Comparison of ENCODE assay signal across 8 cellular contexts in the genomic region with DNA sequence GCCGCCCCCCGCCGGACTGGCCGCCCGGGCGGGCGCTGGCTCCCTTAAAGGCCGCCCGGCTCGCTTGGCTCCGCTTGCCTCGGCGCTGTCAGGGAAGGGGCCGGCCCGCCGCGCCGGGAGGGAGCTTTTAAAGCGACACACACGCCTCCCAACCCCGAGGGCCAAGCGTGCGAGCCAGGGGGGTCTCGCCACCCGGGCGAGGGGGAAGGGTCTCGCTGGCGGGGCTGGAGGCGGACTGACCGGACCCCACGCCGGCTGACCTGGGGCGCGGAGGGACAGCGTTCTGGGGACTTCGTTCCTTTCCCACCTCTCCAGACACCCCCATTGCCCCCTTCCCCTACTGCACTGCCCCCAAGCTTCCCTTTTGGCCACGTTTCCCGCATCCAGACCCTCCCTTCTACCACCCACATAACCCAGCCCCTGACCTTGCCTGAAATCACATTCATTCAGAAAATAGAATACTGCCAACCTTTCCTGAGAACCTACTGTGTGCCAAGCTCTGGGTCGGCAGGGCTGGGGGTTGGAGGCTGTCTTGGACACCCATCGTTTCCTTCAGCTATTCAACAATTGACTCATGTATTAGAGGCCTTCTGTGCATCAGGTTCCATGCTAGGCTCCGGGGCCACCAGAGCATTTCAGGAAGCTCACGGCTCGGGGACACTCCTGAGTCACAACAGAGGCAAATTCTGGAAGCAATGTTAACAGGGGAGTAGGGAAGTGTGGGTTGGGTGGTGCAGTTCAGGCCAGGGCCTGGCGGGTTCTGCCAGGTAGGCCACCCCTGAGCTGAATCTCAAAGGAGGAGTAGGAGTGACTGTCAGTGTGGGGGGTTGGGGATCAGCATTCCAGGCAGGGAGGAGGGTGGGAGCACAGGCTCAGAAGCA. TPM values are rescaled to one million over a fixed set of nuclear protein-coding genes. Genes with fewer than 3 reads are reported as not detected.
DNase-seq lines count a peak whose midpoint lies in the region; ATAC-seq and TF ChIP-seq lines count a peak whose summit lies in the region.

A gene with protein sequence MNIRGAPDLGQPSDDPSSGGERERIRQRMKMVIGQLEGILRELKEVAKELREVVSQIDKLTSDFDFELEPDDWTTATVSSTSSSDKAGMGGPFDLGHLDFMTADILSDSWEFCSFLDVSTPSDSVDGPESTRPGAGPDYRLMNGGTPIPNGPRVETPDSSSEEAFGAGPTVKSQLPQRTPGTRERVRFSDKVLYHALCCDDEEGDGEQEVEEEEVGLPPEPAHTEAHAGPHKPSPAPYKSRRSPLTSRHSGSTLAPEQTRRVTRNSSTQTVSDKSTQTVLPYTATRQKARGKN (minus strand): TSS at position 102 of the 881 bp plus-strand sequence. CDS start 2,221 bp downstream, outside the sequence.

- H3K4me1 ChIP-seq in left lung, result peaks cover 0 to 13% of the 10 kb centered on the region in 2 donors

- TF ChIP-seq CTCF in dorsolateral prefrontal cortex (IDR thresholded peaks at IDR 0.05 in 54 of 56, conservative IDR thresholded peaks at IDR 0.05 in 2 of 56; ENCODE audit: low read depth in 1 of 56, partially characterized antibody in 56 of 56), result no peak
- TF ChIP-seq CTCF in left lung (IDR thresholded peaks at IDR 0.05), result no peak

- intact Hi-C loops in dorsolateral prefrontal cortex (cut with DNase I) (no loop called here), left lung (cut with DNase I) (no loop called here)
- intact Hi-C loops in activated CD4-positive, alpha-beta T cell treated with anti-CD3 and anti-CD28 coated beads, Interleukin-2, amount 10 ng/mL, durations not matched to agents 24 days and 14 days (cut with micrococcal nuclease), result no loop called here

- no peaks in the 10 kb centered on the region for H3K9me3 Mint-ChIP-seq in activated CD4-positive, alpha-beta T cell treated with anti-CD3 and anti-CD28 coated beads, Interleukin-2, amount 10 ng/mL, durations not matched to agents 24 days and 14 days

- H3K9me3 ChIP-seq in MG63 (no peaks in the 10 kb centered on the region), left lung (no peaks in the 10 kb centered on the region)

- H3K4me3 ChIP-seq in MG63, result peak within 1 kb of the TSS; percentile 59
- peak within 1 kb of the TSS; percentile 47 to 83 (median 70) for H3K4me3 ChIP-seq in dorsolateral prefrontal cortex
- H3K4me3 ChIP-seq in left lung, result peak within 1 kb of the TSS; percentile 36 to 43

- H3K36me3 Mint-ChIP-seq in activated CD4-positive, alpha-beta T cell treated with anti-CD3 and anti-CD28 coated beads, Interleukin-2, amount 10 ng/mL, durations not matched to agents 24 days and 14 days (ENCODE audit: low read depth), result no peaks in the 10 kb centered on the region

- H3K36me3 ChIP-seq in MG63 (no peaks in the 10 kb centered on the region), left lung (no peaks in the 10 kb centered on the region)

- peaks cover 48% of the 10 kb centered on the region for H3K27me3 Mint-ChIP-seq in activated CD4-positive, alpha-beta T cell treated with anti-CD3 and anti-CD28 coated beads, Interleukin-2, amount 10 ng/mL, durations not matched to agents 24 days and 14 days

- DNase-seq in MG63, result peak; percentile 63
- DNase-seq in dorsolateral prefrontal cortex, result peak in 4 of 10 donors; percentile 22 to 67 (median 56)
- no peak for DNase-seq in left lung
- DNase-seq in NCI-H1105 (lab: John Stamatoyannopoulos, UW), result no peak
- no peak for DNase-seq in activated CD4-positive, alpha-beta T cell treated with anti-CD3 and anti-CD28 coated beads, Interleukin-2, amount 10 ng/mL, durations not matched to agents 24 days and 14 days

- ATAC-seq in left lung (peak; percentile 58), GM18498 (IDR thresholded peaks at IDR 0.05; ENCODE audit: unreplicated experiment) (no peak), HG02885 (IDR thresholded peaks at IDR 0.05; ENCODE audit: poor library complexity, unreplicated experiment) (no peak)

- no peak within 1 kb of the TSS for H3K4me3 Mint-ChIP-seq in activated CD4-positive, alpha-beta T cell treated with anti-CD3 and anti-CD28 coated beads, Interleukin-2, amount 10 ng/mL, durations not matched to agents 24 days and 14 days

- H3K27me3 ChIP-seq in MG63 (no peaks in the 10 kb centered on the region; the same call in none of the 2 replicates), dorsolateral prefrontal cortex (peaks cover 0 to 13% (median 0%) of the 10 kb centered on the region in 45 donors), left lung (peaks cover 15 to 91% of the 10 kb centered on the region in 2 donors)

- no peaks in the 10 kb centered on the region for H3K4me1 Mint-ChIP-seq in activated CD4-positive, alpha-beta T cell treated with anti-CD3 and anti-CD28 coated beads, Interleukin-2, amount 10 ng/mL, durations not matched to agents 24 days and 14 days

- no peak within 1 kb of the TSS for H3K27ac Mint-ChIP-seq in activated CD4-positive, alpha-beta T cell treated with anti-CD3 and anti-CD28 coated beads, Interleukin-2, amount 10 ng/mL, durations not matched to agents 24 days and 14 days

- H3K27ac ChIP-seq in dorsolateral prefrontal cortex, result peak within 1 kb of the TSS in 39 of 59 donors; percentile 14 to 85 (median 64)
- H3K27ac ChIP-seq in left lung, result no peak within 1 kb of the TSS
- no peak within 1 kb of the TSS for H3K27ac ChIP-seq in temporal lobe (ENCODE audit: low read depth, low read length)

RNA-seq across cellular contexts. Expression of the gene that starts here (rescaled TPM):
- total RNA-seq in MG63 (2014; rRNA removed; shearing (Covaris generic); ENCODE audit: low replicate concordance), result 15.2 and 21.2 TPM in 2 replicates
- total RNA-seq in dorsolateral prefrontal cortex (100 to 1,000 TPM in 55 of 120 experiments, 10 to 100 TPM in 65; 39.7 to 181 (median 97.6) TPM), left lung (10 to 100 TPM in 1 of 2 donors, 1 to 10 TPM in 1; 2.8 to 10.4 TPM), temporal lobe (24.1 TPM)
- not detected in 2 replicates for total RNA-seq in activated CD4-positive, alpha-beta T cell treated with anti-CD3 and anti-CD28 coated beads, Interleukin-2, amount 10 ng/mL, durations not matched to agents 24 days and 14 days

Comparison
In these comparisons a context has a peak if more than half of its experiments do, and no peak if none do; other contexts are left out.
1. H3K27ac ChIP-seq: peak in dorsolateral prefrontal cortex (39 of 59); none in left lung (0 of 2) and temporal lobe (single experiment).
2. Peak in every context shown above with its lines, with median percentiles within 50 percentile points of each other: H3K4me3 ChIP-seq.